ENCODE assay signal across 2 cellular contexts in the genomic region with DNA sequence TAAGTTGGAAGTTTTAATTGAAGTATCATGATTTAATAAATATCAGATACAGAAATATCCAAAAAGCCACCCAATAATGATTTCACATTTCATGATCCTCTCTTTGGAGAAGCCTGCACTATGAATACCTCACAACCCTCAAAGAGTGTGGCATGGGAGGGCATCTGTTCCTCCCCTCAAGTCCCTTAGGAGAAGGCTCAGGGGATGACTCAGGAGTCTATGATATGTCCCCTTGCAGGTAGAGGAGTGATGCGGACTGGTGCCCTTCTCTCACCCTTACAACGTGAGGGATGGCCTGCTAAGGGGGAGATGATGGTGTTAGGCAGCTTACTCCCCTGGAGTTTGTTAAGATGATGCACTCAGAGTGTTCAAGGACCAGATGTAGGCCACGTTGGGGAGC.
TF ChIP-seq lines count a peak whose summit lies in the region.

No MANE protein-coding gene starts in this region.

TF ChIP-seq in IMR-90, 13 proteins besides CTCF, POLR2A, EP300 and RAD21:
- TF ChIP-seq BHLHE40 (IDR thresholded peaks at IDR 0.05; ENCODE audit: low read depth, low read length) (no peak), NFE2L2 (IDR thresholded peaks at IDR 0.05; ENCODE audit: low read depth, low read length) (no peak), FOS (IDR thresholded peaks at IDR 0.05; ENCODE audit: low read depth, low read length) (no peak), CHD1 (IDR thresholded peaks at IDR 0.05; ENCODE audit: low read depth, low read length) (no peak), CEBPB (IDR thresholded peaks at IDR 0.05; ENCODE audit: low read depth, low read length) (no peak), MAZ (IDR thresholded peaks at IDR 0.05; ENCODE audit: borderline replicate concordance, low read depth, low read length) (no peak), MAFK (IDR thresholded peaks at IDR 0.05; ENCODE audit: low read depth, low read length) (no peak), MXI1 (IDR thresholded peaks at IDR 0.05; ENCODE audit: borderline replicate concordance, low read depth, low read length) (no peak)
- TF ChIP-seq, protein P1, sequence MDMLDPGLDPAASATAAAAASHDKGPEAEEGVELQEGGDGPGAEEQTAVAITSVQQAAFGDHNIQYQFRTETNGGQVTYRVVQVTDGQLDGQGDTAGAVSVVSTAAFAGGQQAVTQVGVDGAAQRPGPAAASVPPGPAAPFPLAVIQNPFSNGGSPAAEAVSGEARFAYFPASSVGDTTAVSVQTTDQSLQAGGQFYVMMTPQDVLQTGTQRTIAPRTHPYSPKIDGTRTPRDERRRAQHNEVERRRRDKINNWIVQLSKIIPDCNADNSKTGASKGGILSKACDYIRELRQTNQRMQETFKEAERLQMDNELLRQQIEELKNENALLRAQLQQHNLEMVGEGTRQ (IDR thresholded peaks at IDR 0.05; ENCODE audit: low read depth, low read length), result no peak
- TF ChIP-seq, protein P2, sequence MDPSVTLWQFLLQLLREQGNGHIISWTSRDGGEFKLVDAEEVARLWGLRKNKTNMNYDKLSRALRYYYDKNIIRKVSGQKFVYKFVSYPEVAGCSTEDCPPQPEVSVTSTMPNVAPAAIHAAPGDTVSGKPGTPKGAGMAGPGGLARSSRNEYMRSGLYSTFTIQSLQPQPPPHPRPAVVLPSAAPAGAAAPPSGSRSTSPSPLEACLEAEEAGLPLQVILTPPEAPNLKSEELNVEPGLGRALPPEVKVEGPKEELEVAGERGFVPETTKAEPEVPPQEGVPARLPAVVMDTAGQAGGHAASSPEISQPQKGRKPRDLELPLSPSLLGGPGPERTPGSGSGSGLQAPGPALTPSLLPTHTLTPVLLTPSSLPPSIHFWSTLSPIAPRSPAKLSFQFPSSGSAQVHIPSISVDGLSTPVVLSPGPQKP (IDR thresholded peaks at IDR 0.05; ENCODE audit: borderline replicate concordance, low read depth, low read length), result no peak

TF ChIP-seq in H1, 55 proteins besides CTCF, POLR2A, EP300 and RAD21:
- no peak for TF ChIP-seq GTF2F1 (IDR thresholded peaks at IDR 0.05; ENCODE audit: borderline replicate concordance, low read depth, low read length)
- TF ChIP-seq SP2 (IDR thresholded peaks at IDR 0.05; ENCODE audit: low read length), result no peak
- TF ChIP-seq GABPA (IDR thresholded peaks at IDR 0.05; ENCODE audit: borderline replicate concordance, insufficient read depth, low read length), result no peak
- TF ChIP-seq YY1 (IDR thresholded peaks at IDR 0.05; ENCODE audit: low read depth, low read length), result no peak
- TF ChIP-seq RNF2 (IDR thresholded peaks at IDR 0.05; ENCODE audit: borderline replicate concordance, low read depth, low read length, missing control alignments, poor library complexity, severe bottlenecking), result no peak
- no peak for TF ChIP-seq NANOG (IDR thresholded peaks at IDR 0.05; ENCODE audit: insufficient read depth, low read depth, low read length, poor library complexity, severe bottlenecking)
- TF ChIP-seq BRCA1 (IDR thresholded peaks at IDR 0.05; ENCODE audit: low read depth, low read length), result no peak
- no peak for TF ChIP-seq SIN3A (conservative IDR thresholded peaks at IDR 0.05 in 1 of 2, IDR thresholded peaks at IDR 0.05 in 1 of 2; ENCODE audit: low read depth in 1 of 2, low read length in 2 of 2)
- no peak for TF ChIP-seq RXRA (IDR thresholded peaks at IDR 0.05; ENCODE audit: insufficient read depth, low read depth, low read length)
- TF ChIP-seq RFX5 (IDR thresholded peaks at IDR 0.05; ENCODE audit: borderline replicate concordance, low read depth, low read length), result no peak
- TF ChIP-seq HDAC6 (IDR thresholded peaks at IDR 0.05; ENCODE audit: low read depth, low read length), result no peak
- TF ChIP-seq SAP30 (IDR thresholded peaks at IDR 0.05; ENCODE audit: insufficient read depth, insufficient replicate concordance, low read length), result no peak
- no peak for TF ChIP-seq ASH2L (IDR thresholded peaks at IDR 0.05; ENCODE audit: low read length)
- no peak for TF ChIP-seq NRF1 (IDR thresholded peaks at IDR 0.05; ENCODE audit: low read depth, low read length)
- TF ChIP-seq SRF (IDR thresholded peaks at IDR 0.05; ENCODE audit: low read depth, low read length), result no peak
- no peak for TF ChIP-seq TAF1 (IDR thresholded peaks at IDR 0.05; ENCODE audit: low read depth, low read length)
- no peak for TF ChIP-seq SIRT6 (IDR thresholded peaks at IDR 0.05; ENCODE audit: low read length)
- no peak for TF ChIP-seq CEBPB (IDR thresholded peaks at IDR 0.05; ENCODE audit: low read depth, low read length)
- no peak for TF ChIP-seq SUZ12 (IDR thresholded peaks at IDR 0.05; ENCODE audit: low read length)
- no peak for TF ChIP-seq MAFK (IDR thresholded peaks at IDR 0.05; ENCODE audit: low read depth, low read length)
TF ChIP-seq in H1: peak in this region for 0.
